Comparison of ENCODE assay signal across 18 cellular contexts in the genomic region with DNA sequence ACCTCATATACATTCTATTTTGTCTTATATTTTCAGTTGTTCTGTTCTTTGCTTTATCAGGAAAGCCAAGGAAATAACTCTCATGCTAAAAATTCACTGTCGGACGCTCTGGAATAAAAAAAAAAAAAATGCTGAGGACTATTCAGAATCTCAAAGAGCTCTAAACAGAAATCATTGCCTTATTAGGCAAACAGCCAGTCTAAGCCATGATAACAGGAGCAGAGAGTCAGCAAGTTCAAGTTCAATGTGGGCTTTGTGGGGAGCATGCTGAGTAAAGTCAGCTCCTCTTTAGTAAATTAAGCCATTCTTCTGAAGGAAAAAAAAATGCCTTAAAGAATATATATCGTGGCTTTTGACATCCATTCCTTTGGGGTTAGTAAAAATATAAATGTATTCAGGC. TPM values are rescaled to one million over a fixed set of nuclear protein-coding genes. Genes with fewer than 3 reads are reported as not detected.
DNase-seq lines count a peak whose midpoint lies in the region; ATAC-seq, FAIRE-seq and TF ChIP-seq lines count a peak whose summit lies in the region.
"Had no signal": no experiment of that assay in that cellular context is flagged by ENCODE, and none has a peak within 500 bp of the region (broad histone marks: within the 10 kb centered on the region; RNA-seq: fewer than 3 reads in every experiment).

No MANE protein-coding gene starts in this region.

- intact Hi-C loops in HepG2 (cut with micrococcal nuclease; ENCODE audit: unreplicated experiment), result no loop called here
- intact Hi-C loops in A673 (cut with micrococcal nuclease; ENCODE audit: unreplicated experiment), result no loop called here

- H3K4me3 ChIP-seq in liver (ENCODE audit: low read depth in 1 of 3, low read length in 3 of 3) (no peak overlapping the region), HepG2 (replicated peaks in 1 of 3; ENCODE audit: insufficient read depth in 1 of 3, low read depth in 2 of 3, low read length in 3 of 3) (no peak overlapping the region), H1 (ENCODE audit: extremely low read depth in 1 of 4, insufficient read depth in 2 of 4, low read depth in 3 of 4, low read length in 4 of 4) (no peak overlapping the region), A673 (ENCODE audit: low read depth, low read length, poor library complexity, severe bottlenecking) (no peak overlapping the region)
- H3K4me3 ChIP-seq: BLaER1, GM23248 had no signal

- H2AFZ ChIP-seq in HepG2 (ENCODE audit: low read length) (no peak overlapping the region), H1 (ENCODE audit: low read length) (no peak overlapping the region)
- H2AFZ ChIP-seq: GM23248 had no signal

- H3K14ac ChIP-seq in H1 (ENCODE audit: insufficient read length), result no peak overlapping the region

- H3K4ac ChIP-seq in H1 (replicated peaks; ENCODE audit: insufficient read length, low read depth, low read length), result no peak overlapping the region

- no peak overlapping the region for H3K23ac ChIP-seq in H1 (ENCODE audit: insufficient read length)

- no peak overlapping the region for H4K91ac ChIP-seq in H1 (replicated peaks; ENCODE audit: insufficient read length, low read length)

- FAIRE-seq in HepG2 (lab: Jason Lieb, UNC), result no peak
- FAIRE-seq in H1 (lab: Jason Lieb, UNC), result no peak

- BruUV-seq in HepG2 (replicated peaks; lab: Mats Ljungman, UMichigan), result no TSS peak
- no TSS peak for BruUV-seq in A673 (replicated peaks; lab: Mats Ljungman, UMichigan)

- H3K4me2 ChIP-seq in HepG2 (ENCODE audit: low read depth, low read length) (no peak overlapping the region), H1 (ENCODE audit: insufficient read depth in 1 of 2, low read depth in 2 of 2, low read length in 2 of 2) (no peak overlapping the region)
- H3K4me2 ChIP-seq: BLaER1 had no signal

- CTCF ChIA-PET in HepG2 (lab: Yijun Ruan, JAX; ENCODE audit: low intra/inter-chr PET ratio, low total read pairs) (no interaction called here), H1 (lab: Charles Lee; ENCODE audit: partially characterized antibody) (interaction anchor here (0.6 to 1.3 kb wide), 3 partner anchors 13 to 1914 kb away, joined by 3 read pairs; no protein-coding TSS in a partner anchor), A673 (lab: Charles Lee) (no interaction called here)

- ATAC-seq in HepG2 (no peak), HG02938 (IDR thresholded peaks at IDR 0.05; ENCODE audit: unreplicated experiment) (no peak)

- TF ChIP-seq EP300 in HepG2 (IDR thresholded peaks at IDR 0.05; ENCODE audit: low read depth in 2 of 2, low read length in 2 of 2), result no peak
- no peak for TF ChIP-seq EP300 in HepG2 (CRISPR knock-in tag; IDR thresholded peaks at IDR 0.05; ENCODE audit: borderline replicate concordance)
- no peak for TF ChIP-seq EP300 in H1 (IDR thresholded peaks at IDR 0.05; ENCODE audit: borderline replicate concordance in 1 of 2, low read depth in 2 of 2, low read length in 2 of 2)

- no peak overlapping the region for H2BK15ac ChIP-seq in H1 (ENCODE audit: low read length)

- POLR2A ChIA-PET in HepG2 (lab: Yijun Ruan, JAX), result no interaction called here
- POLR2A ChIA-PET in H1 (lab: Charles Lee; ENCODE audit: partially characterized antibody), result no interaction called here
- POLR2A ChIA-PET in A673 (lab: Charles Lee; ENCODE audit: low non-redundant PET), result no interaction called here

- H2AK5ac ChIP-seq in H1 (ENCODE audit: low read depth, low read length), result no peak overlapping the region

- TF ChIP-seq RAD21 in liver (IDR thresholded peaks at IDR 0.05), result no peak
- no peak for TF ChIP-seq RAD21 in HepG2 (CRISPR knock-in tag; IDR thresholded peaks at IDR 0.05)
- TF ChIP-seq RAD21 in H1 (IDR thresholded peaks at IDR 0.05 in 1 of 2, conservative IDR thresholded peaks at IDR 0.05 in 1 of 2; ENCODE audit: low read depth in 2 of 2, low read length in 2 of 2), result no peak

- H3K36me3 ChIP-seq in liver (ENCODE audit: control insufficient read depth in 4 of 4, insufficient read depth in 3 of 4, low read depth in 1 of 4, low read length in 3 of 4) (no peaks in the 10 kb centered on the region), HepG2 (replicated peaks in 1 of 2; ENCODE audit: control insufficient read depth in 1 of 2, insufficient read depth in 2 of 2, low read length in 2 of 2) (no peaks in the 10 kb centered on the region), H1 (ENCODE audit: control insufficient read depth in 2 of 4, insufficient read depth in 4 of 4, low read length in 3 of 4) (no peaks in the 10 kb centered on the region), A673 (ENCODE audit: insufficient read depth, low read length, poor library complexity, severe bottlenecking) (no peaks in the 10 kb centered on the region)
- H3K36me3 ChIP-seq: BLaER1 had no signal

- WGBS in liver, result 70% methylated on average over 3 of the region's 3 CpGs
- WGBS in HepG2 (ENCODE audit: low lambda C conversion rate), result 13% methylated on average over 3 of the region's 3 CpGs
- WGBS in H1 (ENCODE audit: extremely low coverage in 1 of 2, insufficient coverage in 1 of 2, insufficient read length in 1 of 2, insufficient replicate concordance in 2 of 2, low coverage in 1 of 2, low lambda C conversion rate in 2 of 2, missing lambda C conversion rate in 1 of 2), 2 experiments, result 78% methylated on average over 3 of the region's 3 CpGs; no CpG with 5 or more reads in 1 of the 2 experiments

- H2BK120ac ChIP-seq in H1 (replicated peaks; ENCODE audit: low read depth, low read length), result no peak overlapping the region

- H2BK20ac ChIP-seq in H1 (ENCODE audit: low read length), result no peak overlapping the region

- H4K8ac ChIP-seq in H1 (ENCODE audit: extremely low read depth, insufficient read depth, low read length), result no peak overlapping the region

- in situ Hi-C loops in HepG2 (cut with HindIII; ENCODE audit: extremely low pct_ligation_motif_present, low pct_unique_long_range_greater_than_20kb), result no loop called here
- in situ Hi-C loops in GM13976 (cut with MboI; ENCODE audit: low sequenced_read_pairs, unreplicated experiment), result no loop called here

- no peaks in the 10 kb centered on the region for H3K9me3 ChIP-seq in liver (ENCODE audit: control insufficient read depth in 4 of 4, low read length in 3 of 4)
- H3K9me3 ChIP-seq in HepG2 (ENCODE audit: low read length), result no peaks in the 10 kb centered on the region
- H3K9me3 ChIP-seq in H1 (ENCODE audit: insufficient read depth in 2 of 2, low read depth in 1 of 2, low read length in 1 of 2), result no peaks in the 10 kb centered on the region
- H3K9me3 ChIP-seq in A673 (ENCODE audit: low read depth, low read length, poor library complexity, severe bottlenecking), result no peaks in the 10 kb centered on the region
- H3K9me3 ChIP-seq: BLaER1 had no signal

- H4K5ac ChIP-seq in H1 (ENCODE audit: insufficient read length, low read depth, low read length), result no peak overlapping the region

- no peaks in the 10 kb centered on the region for H3K27me3 ChIP-seq in liver (ENCODE audit: control insufficient read depth in 4 of 4, insufficient read depth in 4 of 4, low read length in 3 of 4)
- no peaks in the 10 kb centered on the region; a peak in 1 of 5 replicates for H3K27me3 ChIP-seq in HepG2 (ENCODE audit: control insufficient read depth in 1 of 2, insufficient read depth in 2 of 2, low read length in 2 of 2)
- no peaks in the 10 kb centered on the region for H3K27me3 ChIP-seq in H1 (replicated peaks in 1 of 4; ENCODE audit: control insufficient read depth in 3 of 4, extremely low read depth in 1 of 4, insufficient read depth in 3 of 4, low read length in 3 of 4)
- no peaks in the 10 kb centered on the region for H3K27me3 ChIP-seq in A673 (replicated peaks; ENCODE audit: insufficient read depth, low read depth, low read length, poor library complexity)
- H3K27me3 ChIP-seq: BLaER1 had no signal

- no peak overlapping the region for H2BK5ac ChIP-seq in H1 (ENCODE audit: low read depth, low read length)

- H3K79me1 ChIP-seq in H1 (ENCODE audit: low read depth, low read length), result no peaks in the 10 kb centered on the region

- H3K27ac ChIP-seq in liver (ENCODE audit: low read depth in 1 of 2, low read length in 2 of 2), result no peak overlapping the region
- no peak overlapping the region for H3K27ac ChIP-seq in HepG2 (ENCODE audit: extremely low read length, insufficient read depth, low read length)
- H3K27ac ChIP-seq in H1 (ENCODE audit: low read depth, low read length), result no peak overlapping the region
- no peak overlapping the region for H3K27ac ChIP-seq in A673 (ENCODE audit: low read depth, low read length, poor library complexity, severe bottlenecking)
- H3K27ac ChIP-seq: 22Rv1, BLaER1, GM23248 had no signal

- no peaks in the 10 kb centered on the region for H3K4me1 ChIP-seq in liver (ENCODE audit: control insufficient read depth in 4 of 4, insufficient read depth in 4 of 4, low read length in 3 of 4)
- H3K4me1 ChIP-seq in HepG2 (ENCODE audit: insufficient read depth, low read length), result no peaks in the 10 kb centered on the region
- peaks cover 0 to 3% (median 0%) of the 10 kb centered on the region in 4 experiments; a peak in 1 of 7 replicates for H3K4me1 ChIP-seq in H1 (replicated peaks in 1 of 4; ENCODE audit: control insufficient read depth in 3 of 4, insufficient read depth in 4 of 4, low read length in 3 of 4)
- peaks cover 5% of the 10 kb centered on the region for H3K4me1 ChIP-seq in A673 (ENCODE audit: insufficient read depth, low read length, poor library complexity, severe bottlenecking)
- H3K4me1 ChIP-seq: BLaER1 had no signal

- no peaks in the 10 kb centered on the region; the same call in 1 of the 2 replicates for H3K23me2 ChIP-seq in H1 (ENCODE audit: low read depth, low read length)

- DNase-seq in HepG2 (ENCODE audit: low spot score), result no peak
- DNase-seq in H1 (ENCODE audit: low read depth in 1 of 2, low spot score in 2 of 2), result no peak
- DNase-seq in iPS-NIHi11 (ENCODE audit: low spot score), result peak; percentile 25
- no peak for DNase-seq in A673 (ENCODE audit: low spot score)
- no peak for DNase-seq in GM13976 (ENCODE audit: low spot score)
- no peak for DNase-seq in globus pallidus (ENCODE audit: low spot score)
- DNase-seq: AML-193; CD8-positive, alpha-beta memory T cell; DMS53; GF-D8; GM23248; H9 had no signal

- no peak overlapping the region for H3K18ac ChIP-seq in H1 (ENCODE audit: extremely low read depth, low read length)

- H2BK12ac ChIP-seq in H1 (ENCODE audit: low read depth, low read length), result no peak overlapping the region

- no peak overlapping the region for H3K56ac ChIP-seq in H1 (replicated peaks; ENCODE audit: insufficient read length, low read depth, low read length)

- H4K20me1 ChIP-seq in HepG2 (ENCODE audit: insufficient read depth, low read length) (no peaks in the 10 kb centered on the region), H1 (replicated peaks in 1 of 2; ENCODE audit: control insufficient read depth in 1 of 2, insufficient read depth in 2 of 2, low read length in 2 of 2) (no peaks in the 10 kb centered on the region)
- H4K20me1 ChIP-seq: BLaER1 had no signal

- H3K9ac ChIP-seq in liver (ENCODE audit: low read depth in 1 of 2, low read length in 2 of 2) (no peak overlapping the region), HepG2 (ENCODE audit: insufficient read depth, low read depth, low read length) (no peak overlapping the region), H1 (replicated peaks in 1 of 4; ENCODE audit: extremely low read depth in 1 of 4, low read depth in 3 of 4, low read length in 3 of 4) (no peak overlapping the region)
- H3K9ac ChIP-seq: BLaER1, GM23248 had no signal

- H3K79me2 ChIP-seq in HepG2 (ENCODE audit: insufficient read depth, low read length), result no peaks in the 10 kb centered on the region
- H3K79me2 ChIP-seq in H1 (ENCODE audit: control insufficient read depth in 1 of 2, insufficient read depth in 2 of 2, low read length in 2 of 2), result no peaks in the 10 kb centered on the region

- TF ChIP-seq CTCF in liver (IDR thresholded peaks at IDR 0.05; ENCODE audit: low read depth, low read length, missing input control), result no peak
- TF ChIP-seq CTCF in HepG2 (CRISPR knock-in tag; IDR thresholded peaks at IDR 0.05), result no peak
- TF ChIP-seq CTCF in H1 (IDR thresholded peaks at IDR 0.05; ENCODE audit: control extremely low read depth in 1 of 3, insufficient read depth in 1 of 3, low read depth in 1 of 3, low read length in 3 of 3), result no peak
- TF ChIP-seq CTCF in A673 (conservative IDR thresholded peaks at IDR 0.05; ENCODE audit: low read depth, low read length), result no peak
- TF ChIP-seq CTCF in GM13976 (IDR thresholded peaks at IDR 0.05; ENCODE audit: borderline replicate concordance, control extremely low read depth, extremely low read depth, insufficient read depth, missing control alignments), result no peak

- TF ChIP-seq POLR2A in HepG2 (IDR thresholded peaks at IDR 0.05; ENCODE audit: insufficient read depth in 1 of 2, low read depth in 2 of 2, low read length in 2 of 2) (no peak), H1 (IDR thresholded peaks at IDR 0.05; ENCODE audit: control extremely low read depth in 1 of 2, low read depth in 2 of 2, low read length in 2 of 2) (no peak)

RNA-seq across cellular contexts. Expression of gene FAM13C, which starts 13.6 kb away (rescaled TPM):
- total RNA-seq in liver (1 to 10 TPM; 2.1 to 2.2 TPM), HepG2 (2016; rRNA removed; fragmentation: Illumina TruSeq; extraction: Trizol) (0.07 TPM in 1 of 2 replicates, not detected in the other), A673 (2021) (18.5 and 21.2 TPM in 2 replicates)
- polyA plus RNA-seq in liver (1 to 10 TPM in 1 of 2 donors, under 1 TPM in 1; 0.87 to 2.4 TPM), HepG2 (2011; rRNA removed) (0.04 and 0.26 TPM in 2 replicates), H1 (2011; rRNA removed) (0.36 and 0.62 TPM in 2 replicates)
- not detected in 2 replicates for total RNA-seq in HepG2 (2016; cell fraction: cytosol; rRNA removed; fragmentation: Illumina TruSeq; extraction: Trizol; ENCODE audit: low read depth)
- total RNA-seq in HepG2 (2016; cell fraction: insoluble cytoplasmic fraction; rRNA removed; fragmentation: Illumina TruSeq; extraction: Trizol), result 0.13 TPM in 1 of 2 replicates, not detected in the other
- not detected in 2 replicates for total RNA-seq in HepG2 (2016; cell fraction: membrane; rRNA removed; fragmentation: Illumina TruSeq; extraction: Trizol)
- total RNA-seq in HepG2 (2016; cell fraction: nucleus; rRNA removed; fragmentation: Illumina TruSeq; extraction: Trizol), result 0.62 TPM in 1 of 2 replicates, not detected in the other
- 0.01 and 0.04 TPM in 2 replicates for polyA plus RNA-seq in HepG2 (2011; cell fraction: cytosol; rRNA removed)
- not detected in 2 replicates for polyA plus RNA-seq in HepG2 (2011; cell fraction: nucleus; rRNA removed)
- polyA plus RNA-seq in HepG2 (2012), result 1.6 and 1.7 TPM in 2 replicates
- polyA plus RNA-seq in HepG2 (2016; cell fraction: cytosol; fragmentation: Illumina TruSeq; extraction: Trizol; ENCODE audit: low read depth), result not detected in 2 replicates
- polyA plus RNA-seq in HepG2 (2016; cell fraction: insoluble cytoplasmic fraction; fragmentation: Illumina TruSeq; extraction: Trizol; ENCODE audit: low read depth), result not detected in 2 replicates
- polyA plus RNA-seq in HepG2 (2016; cell fraction: membrane; fragmentation: Illumina TruSeq; extraction: Trizol; ENCODE audit: low read depth), result not detected in 2 replicates
- polyA plus RNA-seq in HepG2 (2016; cell fraction: nucleus; fragmentation: Illumina TruSeq; extraction: Trizol; ENCODE audit: insufficient read depth, low read depth), result not detected in 2 replicates
- polyA minus RNA-seq in HepG2 (2011; rRNA and poly(A)+ RNA removed; ENCODE audit: low replicate concordance), result 0.04 TPM in 1 of 2 replicates, not detected in the other
- polyA minus RNA-seq in HepG2 (2011; cell fraction: cytosol; rRNA and poly(A)+ RNA removed), result 0.18 TPM in 1 of 2 replicates, not detected in the other
- polyA minus RNA-seq in HepG2 (2011; cell fraction: nucleus; rRNA and poly(A)+ RNA removed), result 0.99 and 1.3 TPM in 2 replicates
- 0.23 and 0.56 TPM in 2 replicates for total RNA-seq in H1 (2021; fragmentation: NEBNext Ultra II Directional; extraction: Animal tissue kit (Norgen Biotek cat#: 25700))
- polyA plus RNA-seq in H1 (2011; cell fraction: cytosol; rRNA removed), result 0.56 TPM
- 1.8 TPM for polyA plus RNA-seq in H1 (2011; cell fraction: nucleus; rRNA removed)
- polyA plus RNA-seq in H1 (2012, experiment 1 of 2), result 0.32 to 1.2 TPM (median 0.54 TPM) in 4 replicates
- polyA plus RNA-seq in H1 (2012, experiment 2 of 2), result not detected
- polyA plus RNA-seq in H1 (2013, experiment 1 of 2), result 0.41 TPM
- polyA plus RNA-seq in H1 (2013, experiment 2 of 2), result 0.39 TPM
- polyA minus RNA-seq in H1 (2011; rRNA and poly(A)+ RNA removed), result 2.1 and 4.1 TPM in 2 replicates
- 0.66 TPM for polyA minus RNA-seq in H1 (2011; cell fraction: cytosol; rRNA and poly(A)+ RNA removed)
- 6.2 TPM for polyA minus RNA-seq in H1 (2011; cell fraction: nucleus; rRNA and poly(A)+ RNA removed)
- total RNA-seq: CD8-positive, alpha-beta memory T cell; HT-29 had no signal
- polyA plus RNA-seq: CD8-positive, alpha-beta memory T cell; IgD-negative memory B cell had no signal
